8 cellular contexts compared by ENCODE assay signal in the genomic region with DNA sequence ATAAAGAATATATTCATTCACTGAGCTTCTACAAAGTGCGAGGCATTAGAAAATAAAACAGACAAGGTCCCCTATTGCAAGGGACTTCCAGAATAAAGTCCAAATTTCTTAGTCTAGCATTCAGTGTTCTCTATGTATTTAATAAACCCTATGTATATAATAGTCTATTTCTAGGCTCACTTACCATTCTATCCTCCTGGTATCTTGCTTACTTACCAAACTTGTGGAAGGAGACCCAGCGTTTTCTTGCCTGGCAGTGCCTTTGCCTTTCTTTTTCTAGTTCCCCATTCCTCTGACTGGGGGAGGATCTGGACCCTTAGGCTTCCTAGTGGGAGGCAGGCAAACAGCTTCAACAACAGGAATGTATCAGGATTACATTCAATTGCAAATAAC. TPM values are rescaled to one million over a fixed set of nuclear protein-coding genes. Genes with fewer than 3 reads are reported as not detected.
A peak's percentile ranks its signal among the peaks of the same experiment; 100 is the strongest.
DNase-seq lines count a peak whose midpoint lies in the region; ATAC-seq and TF ChIP-seq lines count a peak whose summit lies in the region.

No MANE protein-coding gene starts in this region.

- POLR2A ChIA-PET in T-cell (lab: Charles Lee): interaction anchor here in 1 of 2 donors (0.6 to 2.0 kb wide), 6 partner anchors 16 to 765 kb away, joined by 3 to 16 read pairs (median 6); a partner anchor contains a TSS

- no peaks in the 10 kb centered on the region for H3K9me3 Mint-ChIP-seq in T-cell

- H3K36me3 ChIP-seq in HAP-1 (replicated peaks) (no peaks in the 10 kb centered on the region), skeletal muscle satellite cell (ENCODE audit: insufficient read depth, low read length) (no peaks in the 10 kb centered on the region)

- H3K27me3 ChIP-seq in HAP-1 (ENCODE audit: low read depth) (no peaks in the 10 kb centered on the region; the same call in 1 of the 2 replicates), skeletal muscle satellite cell (ENCODE audit: control insufficient read depth, insufficient read depth, low read length) (no peaks in the 10 kb centered on the region)

- peak overlapping the region; percentile 92 to 93 for H3K27ac Mint-ChIP-seq in T-cell

- H3K27me3 Mint-ChIP-seq in T-cell: no peaks in the 10 kb centered on the region

- H3K9ac ChIP-seq in skeletal muscle satellite cell (ENCODE audit: low read depth, low read length): peak overlapping the region; percentile 12

- in situ Hi-C loops in HAP-1 (cut with MboI; ENCODE audit: low sequenced_read_pairs): no loop called here

- H3K36me3 Mint-ChIP-seq in T-cell: peaks cover 4% of the 10 kb centered on the region

- H3K9me3 ChIP-seq in HAP-1 (no peaks in the 10 kb centered on the region), skeletal muscle satellite cell (replicated peaks; ENCODE audit: low read length) (no peaks in the 10 kb centered on the region)

- CTCF ChIA-PET in T-cell (lab: Charles Lee): interaction anchor here in 1 of 2 donors (1.0 to 1.7 kb wide), 2 partner anchors 16 to 162 kb away, joined by 6 to 12 read pairs; no protein-coding TSS in a partner anchor

- H3K4me1 ChIP-seq in HAP-1 (peaks cover 13% of the 10 kb centered on the region), skeletal muscle satellite cell (ENCODE audit: control insufficient read depth, insufficient read depth, low read length) (peaks cover 23% of the 10 kb centered on the region)

- H3K4me3 Mint-ChIP-seq in T-cell: peak overlapping the region; percentile 82 to 86 (median 85)

- H3K4me3 ChIP-seq in HAP-1 (peak overlapping the region; percentile 61), fibroblast of pulmonary artery (replicated peaks; ENCODE audit: low read depth, low read length) (peak overlapping the region; percentile 79), skeletal muscle satellite cell (ENCODE audit: low read length) (peak overlapping the region; percentile 99)

- no peak for TF ChIP-seq CTCF in fibroblast of pulmonary artery (IDR thresholded peaks at IDR 0.05; ENCODE audit: low read length, missing control alignments)

- DNase-seq in HAP-1 (ENCODE audit: low spot score in 2 of 2) (no peak), T-cell (no peak), fibroblast of pulmonary artery (ENCODE audit: low read depth) (no peak), cortex of kidney (lab: John Stamatoyannopoulos, UW) (no peak)

- H3K4me1 Mint-ChIP-seq in T-cell: peaks cover 30 to 33% (median 31%) of the 10 kb centered on the region in 3 donors

- ATAC-seq in T-cell (replicated peaks in 1 of 4) (no peak), HG03342 (IDR thresholded peaks at IDR 0.05; ENCODE audit: unreplicated experiment) (no peak), GM19463 (IDR thresholded peaks at IDR 0.05; ENCODE audit: unreplicated experiment) (no peak), GM18858 (IDR thresholded peaks at IDR 0.05; ENCODE audit: unreplicated experiment) (no peak)

- peak overlapping the region; percentile 88 for H3K4me2 ChIP-seq in skeletal muscle satellite cell (ENCODE audit: low read length)

RNA-seq across cellular contexts. Expression of a gene that starts 0.6 kb away (rescaled TPM):
- 10 to 100 TPM; 28.7 to 44.8 (median 30.3) TPM for total RNA-seq in T-cell
- total RNA-seq in skeletal muscle satellite cell (2012; rRNA removed): 9.0 and 10.4 TPM in 2 replicates
